In the genomic region with DNA sequence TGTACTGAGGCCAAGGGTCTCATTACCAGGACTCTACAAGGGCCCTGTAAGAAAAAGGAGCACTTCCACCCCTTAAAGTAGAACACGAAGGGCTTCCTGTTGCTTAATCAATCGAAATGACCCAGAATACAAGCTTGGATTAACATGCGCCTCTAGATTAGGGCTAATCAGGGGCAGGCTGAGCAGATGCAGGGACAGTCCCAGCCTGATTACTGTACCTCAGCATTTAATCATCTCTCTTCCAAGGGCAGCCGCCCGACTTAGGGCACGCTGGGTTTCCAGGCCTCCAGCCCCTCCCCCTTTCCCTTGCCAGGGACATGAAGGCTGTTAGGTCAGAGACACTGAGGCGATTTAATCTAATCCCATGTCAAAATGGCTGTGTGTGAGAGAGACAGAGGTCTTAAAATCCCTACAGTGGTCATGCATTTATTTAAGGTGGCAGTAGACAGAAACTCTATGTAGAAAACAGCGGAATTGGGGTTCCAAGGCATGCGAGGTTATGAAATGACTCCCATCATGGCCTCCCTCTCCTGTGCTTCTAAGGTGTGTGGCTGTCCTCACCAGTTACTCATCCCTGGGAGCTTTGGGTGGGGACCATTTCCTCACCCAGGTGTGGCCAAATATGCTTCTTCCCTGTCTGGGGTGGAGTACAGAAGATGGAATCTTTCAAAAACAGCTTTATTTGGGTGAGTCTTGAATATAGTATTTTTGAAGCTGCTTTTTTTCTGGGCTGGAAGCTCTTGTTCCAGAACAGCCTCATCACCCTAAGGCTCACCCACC, we compare ENCODE assay signal across 21 cellular contexts.
"Had no signal": no experiment of that assay in that cellular context is flagged by ENCODE, and none has a peak within 500 bp of the region (broad histone marks: within the 10 kb centered on the region; RNA-seq: fewer than 3 reads in every experiment).

No MANE protein-coding gene starts in this region.

- DNase-seq: activated CD4-positive, alpha-beta T cell treated with anti-CD3 and anti-CD28 coated beads for 1 hour; activated CD4-positive, alpha-beta T cell treated with anti-CD3 and anti-CD28 coated beads, Interleukin-2, amount 50 U/mL, for 4 hours; activated naive CD4-positive, alpha-beta T cell treated with anti-CD3 and anti-CD28 coated beads, Interleukin-2, amount 10 ng/mL, durations not matched to agents 7 days and 5 days; cortex of kidney; effector CD4-positive, alpha-beta T cell; heart right ventricle; left cardiac atrium; lower lobe of right lung; midbrain; right cardiac atrium; stimulated activated CD4-positive, alpha-beta T cell treated with anti-CD3 and anti-CD28 coated beads, Interleukin-15, amount 100 ng/mL, for 24 hours; stimulated activated CD4-positive, alpha-beta T cell treated with anti-CD3 and anti-CD28 coated beads, Interleukin-4, amount 100 ng/mL, for 4 hours; stimulated activated CD8-positive, alpha-beta memory T cell treated with anti-CD3 and anti-CD28 coated beads, Interleukin-4, amount 100 ng/mL, for 48 hours; stimulated activated naive CD8-positive, alpha-beta T cell treated with anti-CD3 and anti-CD28 coated beads, Interleukin-15, Interleukin-2, amounts not matched to agents 100 U/mL and 50 U/mL, for 24 hours; T-helper 2 cell; upper lobe of right lung had no signal

- H3K27ac Mint-ChIP-seq: activated naive CD4-positive, alpha-beta T cell treated with anti-CD3 and anti-CD28 coated beads, Interleukin-2, amount 10 ng/mL, durations not matched to agents 7 days and 5 days had no signal

- H3K4me3 ChIP-seq: gastroesophageal sphincter, heart right ventricle, lower lobe of right lung, prostate gland, skin epidermis, upper lobe of right lung had no signal

- H3K4me1 ChIP-seq: gastroesophageal sphincter, heart right ventricle, lower lobe of right lung, prostate gland, upper lobe of right lung had no signal

- H3K9me3 ChIP-seq: gastroesophageal sphincter, heart right ventricle, lower lobe of right lung, prostate gland, upper lobe of right lung had no signal

- H3K27ac ChIP-seq: epithelial cell of prostate, gastroesophageal sphincter, heart right ventricle, lower lobe of right lung, prostate gland, skin epidermis, upper lobe of right lung had no signal

- H3K27me3 Mint-ChIP-seq: activated naive CD4-positive, alpha-beta T cell treated with anti-CD3 and anti-CD28 coated beads, Interleukin-2, amount 10 ng/mL, durations not matched to agents 7 days and 5 days had no signal

- ATAC-seq: gastroesophageal sphincter; heart right ventricle; left cardiac atrium; lower lobe of right lung; right cardiac atrium; stimulated activated naive CD8-positive, alpha-beta T cell treated with anti-CD3 and anti-CD28 coated beads, Interleukin-15, Interleukin-2, amounts not matched to agents 100 U/mL and 50 U/mL, for 24 hours; upper lobe of right lung had no signal

- H3K36me3 ChIP-seq: prostate gland had no signal

- H3K4me3 Mint-ChIP-seq: activated naive CD4-positive, alpha-beta T cell treated with anti-CD3 and anti-CD28 coated beads, Interleukin-2, amount 10 ng/mL, durations not matched to agents 7 days and 5 days; neural crest cell had no signal

- H3K9me3 Mint-ChIP-seq: activated naive CD4-positive, alpha-beta T cell treated with anti-CD3 and anti-CD28 coated beads, Interleukin-2, amount 10 ng/mL, durations not matched to agents 7 days and 5 days; neural crest cell had no signal

- H3K27me3 ChIP-seq: gastroesophageal sphincter, heart right ventricle, upper lobe of right lung had no signal
